In genomic region chr2:133213651-133214050, GRCh38 we compare ENCODE assay signal across 28 cellular contexts.
A peak's percentile ranks its signal among the peaks of the same experiment; 100 is the strongest.
DNase-seq lines count a peak whose midpoint lies in the region; ATAC-seq and TF ChIP-seq lines count a peak whose summit lies in the region.
"Had no signal": no experiment of that assay in that cellular context is flagged by ENCODE, and none has a peak within 500 bp of the region (broad histone marks: within the 10 kb centered on the region; RNA-seq: fewer than 3 reads in every experiment).

No MANE protein-coding gene starts in this region.

- H2BK20ac ChIP-seq in IMR-90 (ENCODE audit: low read depth, low read length) = peak overlapping the region; percentile 43

- WGBS in IMR-90 (ENCODE audit: extremely low coverage in 2 of 2, insufficient read length in 1 of 2), 2 experiments = no CpG with 5 or more reads among the region's 5 CpGs

- peak overlapping the region; percentile 38 for H3K14ac ChIP-seq in IMR-90 (replicated peaks; ENCODE audit: low read depth, low read length)

- no peak overlapping the region for H3K27ac Mint-ChIP-seq in CD8-positive, alpha-beta memory T cell
- H3K27ac Mint-ChIP-seq: H9, HFFc6 had no signal

- H3K23ac ChIP-seq in IMR-90 (ENCODE audit: low read depth, low read length) = no peak overlapping the region

- H3K36me3 Mint-ChIP-seq in CD8-positive, alpha-beta memory T cell = no peaks in the 10 kb centered on the region
- H3K36me3 Mint-ChIP-seq: CD4-positive, alpha-beta memory T cell had no signal

- H3K9me3 ChIP-seq in IMR-90 (ENCODE audit: control insufficient read depth, insufficient read depth, low read length) = no peaks in the 10 kb centered on the region
- H3K9me3 ChIP-seq in CD8-positive, alpha-beta memory T cell (ENCODE audit: low read length) = no peaks in the 10 kb centered on the region
- H3K9me3 ChIP-seq: BLaER1 had no signal

- dilution Hi-C loops in IMR-90 (cut with HindIII; ENCODE audit: low sequenced_read_pairs, unreplicated experiment) = no loop called here

- peak overlapping the region; percentile 24; the same call in 1 of the 2 replicates for H4K91ac ChIP-seq in IMR-90 (ENCODE audit: insufficient read depth, low read depth, low read length)

- peak overlapping the region; percentile 69 for H2BK5ac ChIP-seq in IMR-90 (ENCODE audit: low read depth, low read length, poor library complexity, severe bottlenecking)

- BruUV-seq in IMR-90 (replicated peaks; lab: Mats Ljungman, UMichigan) = no TSS peak

- no peak overlapping the region; the same call in 1 of the 2 replicates for H3K56ac ChIP-seq in IMR-90 (ENCODE audit: extremely low read depth, insufficient read depth, low read length)

- H3K27me3 ChIP-seq in IMR-90 (ENCODE audit: control insufficient read depth, insufficient read depth, low read length) = no peaks in the 10 kb centered on the region
- H3K27me3 ChIP-seq in CD8-positive, alpha-beta memory T cell (ENCODE audit: insufficient read depth, low read length, poor library complexity, severe bottlenecking) = no peaks in the 10 kb centered on the region
- H3K27me3 ChIP-seq: BLaER1 had no signal

- CTCF ChIA-PET in IMR-90 (lab: Yijun Ruan, JAX) = no interaction called here
- CTCF ChIA-PET in CD8-positive, alpha-beta memory T cell (lab: Charles Lee) = no interaction called here

- H3K18ac ChIP-seq in IMR-90 (ENCODE audit: low read depth, low read length) = no peak overlapping the region

- H3K4me2 ChIP-seq in IMR-90 (ENCODE audit: low read depth, low read length) = no peak overlapping the region
- H3K4me2 ChIP-seq: BLaER1 had no signal

- H4K20me1 ChIP-seq in IMR-90 (ENCODE audit: insufficient read depth, low read length) = no peaks in the 10 kb centered on the region
- H4K20me1 ChIP-seq: BLaER1 had no signal

- H3K9me3 Mint-ChIP-seq in CD8-positive, alpha-beta memory T cell = peaks cover 4 to 31% (median 9%) of the 10 kb centered on the region in 5 donors
- H3K9me3 Mint-ChIP-seq: HFFc6 had no signal

- H3K4me3 ChIP-seq in IMR-90 (ENCODE audit: insufficient read depth, low read depth, low read length) (no peak overlapping the region), astrocyte of the spinal cord (ENCODE audit: low read depth, low read length) (no peak overlapping the region)
- no peak overlapping the region for H3K4me3 ChIP-seq in CD8-positive, alpha-beta memory T cell (ENCODE audit: low read length)
- H3K4me3 ChIP-seq: BLaER1, SK-N-MC had no signal

- DNase-seq in Caki2 (ENCODE audit: low read depth) (peak; percentile 26), IMR-90 (peak; percentile 26), astrocyte of the spinal cord (ENCODE audit: low read depth, low spot score) (peak; percentile 4), kidney tubule cell (ENCODE audit: low spot score) (peak; percentile 69), cerebellar cortex (ENCODE audit: low spot score) (no peak), NCI-H146 (lab: John Stamatoyannopoulos, UW) (no peak)
- no peak for DNase-seq in CD8-positive, alpha-beta memory T cell
- DNase-seq: ACHN; CD4-positive, alpha-beta memory T cell; DMS53; H9; HFFc6; KBM-7; NCI-H1092 treated with DMSO at 0.1 percent for 48 hours; NCI-H1436 treated with DMSO at 0.1 percent for 48 hours; NCI-H2029; NCI-H2171; NCI-H345; NCI-H524 treated with DMSO at 0.1 percent for 48 hours; NCI-H82; OCI-M1; SHP77; SW 1271 had no signal

- TF ChIP-seq CTCF in IMR-90 (conservative IDR thresholded peaks at IDR 0.05; ENCODE audit: low read depth, low read length) = no peak
- TF ChIP-seq CTCF in astrocyte of the spinal cord (IDR thresholded peaks at IDR 0.05; ENCODE audit: low read depth, low read length) = no peak

- peak overlapping the region; percentile 59; the same call in 1 of the 2 replicates for H2AK5ac ChIP-seq in IMR-90 (ENCODE audit: low read depth, low read length)

- peak overlapping the region; percentile 56 for H2BK120ac ChIP-seq in IMR-90 (ENCODE audit: low read depth, low read length)

- peaks cover 7% of the 10 kb centered on the region; the same call in 1 of the 2 replicates for H3K36me3 ChIP-seq in IMR-90 (ENCODE audit: control insufficient read depth, insufficient read depth, low read length)
- H3K36me3 ChIP-seq in CD8-positive, alpha-beta memory T cell (ENCODE audit: insufficient read depth, low read length) = no peaks in the 10 kb centered on the region
- H3K36me3 ChIP-seq: BLaER1 had no signal

- H2AK9ac ChIP-seq in IMR-90 (replicated peaks; ENCODE audit: low read depth, low read length, poor library complexity) = no peak overlapping the region

- peaks cover 2% of the 10 kb centered on the region; the same call in 1 of the 2 replicates for H3K4me1 ChIP-seq in IMR-90 (ENCODE audit: control insufficient read depth, insufficient read depth, low read length)
- no peaks in the 10 kb centered on the region for H3K4me1 ChIP-seq in CD8-positive, alpha-beta memory T cell (ENCODE audit: insufficient read depth, low read length)
- H3K4me1 ChIP-seq: BLaER1 had no signal

- H2BK15ac ChIP-seq in IMR-90 (ENCODE audit: low read depth, low read length) = no peak overlapping the region; the same call in 2 of the 3 replicates

- peak; percentile 29; the same call in 1 of the 2 replicates for ATAC-seq in IMR-90 (ENCODE audit: low read depth)
- no peak for ATAC-seq in activated CD4-positive, CD25-positive, alpha-beta regulatory T cell treated with anti-CD3 and anti-CD28 coated beads, Interleukin-2, amount 50 U/mL, for 24 hours
- ATAC-seq: HepG2 had no signal

- TF ChIP-seq RAD21 in IMR-90 (IDR thresholded peaks at IDR 0.05; ENCODE audit: low read length) = no peak

- H3K9me1 ChIP-seq in IMR-90 (ENCODE audit: insufficient read depth, low read length) = no peaks in the 10 kb centered on the region

- POLR2A ChIA-PET in IMR-90 (lab: Charles Lee; ENCODE audit: unreplicated experiment) = no interaction called here
- POLR2A ChIA-PET in CD8-positive, alpha-beta memory T cell (lab: Charles Lee) = no interaction called here

- H3K27me3 Mint-ChIP-seq in CD8-positive, alpha-beta memory T cell = no peaks in the 10 kb centered on the region
- H3K27me3 Mint-ChIP-seq: CD4-positive, alpha-beta memory T cell had no signal

- no peak overlapping the region for H3K4me3 Mint-ChIP-seq in CD8-positive, alpha-beta memory T cell
- H3K4me3 Mint-ChIP-seq: CD4-positive, alpha-beta memory T cell; H9; HFFc6 had no signal

- no peak overlapping the region for H3K9ac ChIP-seq in IMR-90 (ENCODE audit: low read depth, low read length)
- H3K9ac ChIP-seq: BLaER1 had no signal

- no peak for TF ChIP-seq POLR2A in IMR-90 (IDR thresholded peaks at IDR 0.05; ENCODE audit: low read depth, low read length)

- H3K4me1 Mint-ChIP-seq in CD8-positive, alpha-beta memory T cell = no peaks in the 10 kb centered on the region
- H3K4me1 Mint-ChIP-seq: CD4-positive, alpha-beta memory T cell had no signal

- peak overlapping the region; percentile 40; the same call in 1 of the 2 replicates for H3K27ac ChIP-seq in IMR-90 (ENCODE audit: insufficient read depth, low read length)
- no peak overlapping the region for H3K27ac ChIP-seq in CD8-positive, alpha-beta memory T cell (ENCODE audit: low read depth, low read length)
- H3K27ac ChIP-seq: 22Rv1, BLaER1, SK-N-MC had no signal

- peaks cover 5 to 40% of the 10 kb centered on the region in 2 experiments; a peak in 3 of 4 replicates for H3K79me1 ChIP-seq in IMR-90 (ENCODE audit: low read depth in 1 of 2, low read length in 2 of 2)

- H4K5ac ChIP-seq in IMR-90 (ENCODE audit: low read depth, low read length) = peak overlapping the region; percentile 38; the same call in 1 of the 2 replicates

- intact Hi-C loops in IMR-90 (cut with micrococcal nuclease) = no loop called here

- 0 out of 4 replicates have a peak overlapping the region, but pooled peaks of 1 of the 2 experiments have one; percentile 4 for H4K8ac ChIP-seq in IMR-90 (ENCODE audit: low read depth in 2 of 2, low read length in 2 of 2)

- in situ Hi-C loops in Caki2 (cut with HindIII; ENCODE audit: low pct_unique_long_range_greater_than_20kb, low sequenced_read_pairs) (no loop called here), IMR-90 (cut with MboI; ENCODE audit: low sequenced_read_pairs) (no loop called here), astrocyte of the spinal cord (cut with HindIII; ENCODE audit: low sequenced_read_pairs) (no loop called here)

- no peak overlapping the region for H2AFZ ChIP-seq in IMR-90 (replicated peaks; ENCODE audit: low read length, poor library complexity)

- H3K4ac ChIP-seq in IMR-90 (ENCODE audit: low read depth, low read length) = peak overlapping the region; percentile 63

TF ChIP-seq in IMR-90, 13 proteins besides CTCF, POLR2A, EP300 and RAD21:
- TF ChIP-seq MXI1 (IDR thresholded peaks at IDR 0.05; ENCODE audit: borderline replicate concordance, low read depth, low read length) = no peak
- TF ChIP-seq FOS (IDR thresholded peaks at IDR 0.05; ENCODE audit: low read depth, low read length) = no peak
- no peak for TF ChIP-seq SMC3 (IDR thresholded peaks at IDR 0.05; ENCODE audit: low read depth, low read length)
- no peak for TF ChIP-seq ELK1 (IDR thresholded peaks at IDR 0.05; ENCODE audit: borderline replicate concordance, low read depth, low read length)
TF ChIP-seq in IMR-90: peak in this region for 0.

Comparison
In these comparisons a context has a peak if more than half of its experiments do, and no peak if none do; other contexts are left out.
1. DNase-seq: peak in Caki2 (single experiment), IMR-90 (single experiment), astrocyte of the spinal cord (single experiment) and kidney tubule cell (single experiment); none in cerebellar cortex (single experiment), NCI-H146 (single experiment) and CD8-positive, alpha-beta memory T cell (0 of 5).